ENCODE assay signal across 32 cellular contexts in the genomic region with DNA sequence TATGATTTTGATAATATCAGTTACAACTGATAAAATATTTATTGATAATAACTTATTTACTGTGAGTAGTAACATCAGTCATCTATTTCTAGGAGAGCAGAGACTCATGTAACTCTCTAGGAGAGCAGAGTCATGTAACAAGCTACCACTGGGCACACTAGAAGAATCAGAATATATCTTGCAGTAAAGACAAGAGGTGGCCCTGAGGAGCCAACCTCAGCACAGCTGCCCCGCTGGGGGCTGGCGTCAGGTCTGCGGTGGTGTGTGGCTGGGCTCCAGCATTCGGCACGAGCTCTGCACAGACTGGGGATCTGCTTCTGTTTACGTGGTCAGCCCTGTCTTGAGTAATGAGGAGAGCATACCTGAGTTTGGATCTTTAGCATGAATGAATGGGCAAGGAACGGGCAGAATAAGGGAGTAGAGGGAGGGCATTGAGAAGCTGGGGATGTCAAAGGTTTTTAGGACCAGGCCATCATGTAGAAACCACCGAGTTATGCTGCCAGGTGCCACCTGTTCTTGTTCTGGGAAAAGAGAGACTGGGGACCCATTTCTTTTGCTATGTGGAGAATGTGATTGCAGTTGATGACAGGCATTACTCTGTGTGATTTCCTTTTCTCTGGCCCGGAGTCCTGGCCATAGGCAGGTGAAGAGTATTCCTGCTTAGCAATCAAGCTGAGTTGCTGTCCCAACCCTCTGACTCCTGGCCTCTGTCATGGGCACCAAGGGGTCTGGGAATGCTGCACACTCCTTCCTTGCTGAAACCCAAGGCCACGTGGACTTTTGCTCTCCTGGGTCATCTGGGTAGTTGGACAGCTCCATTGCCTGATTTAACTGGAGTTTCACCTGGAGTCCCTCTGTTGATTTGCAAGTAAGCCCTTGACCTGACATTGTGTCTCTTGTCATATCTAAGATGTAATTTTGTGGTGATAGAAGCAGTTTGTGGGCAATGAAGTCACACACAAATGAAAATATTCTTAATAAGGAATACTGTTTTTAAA. TPM values are rescaled to one million over a fixed set of nuclear protein-coding genes. Genes with fewer than 3 reads are reported as not detected.
"Had no signal": no experiment of that assay in that cellular context is flagged by ENCODE, and none has a peak within 500 bp of the region (broad histone marks: within the 10 kb centered on the region; RNA-seq: fewer than 3 reads in every experiment).

No MANE protein-coding gene starts in this region.

- H3K27ac Mint-ChIP-seq: activated CD4-positive, alpha-beta memory T cell treated with anti-CD3 and anti-CD28 coated beads for 36 hours; activated CD4-positive, alpha-beta T cell treated with anti-CD3 and anti-CD28 coated beads, Interleukin-2, amount 10 ng/mL, durations not matched to agents 24 days and 14 days; activated naive CD4-positive, alpha-beta T cell treated with anti-CD3 and anti-CD28 coated beads, Interleukin-2, amount 10 ng/mL, durations not matched to agents 7 days and 5 days; activated naive CD8-positive, alpha-beta T cell treated with anti-CD3 and anti-CD28 coated beads, Interleukin-2, amount 10 ng/mL, durations not matched to agents 7 days and 5 days; activated T-cell treated with anti-CD3 and anti-CD28 coated beads, Interleukin-2, amount 50 U/mL, for 24 hours; brain; naive B cell; nephron progenitor cell; progenitor cell of endocrine pancreas; stimulated activated naive CD8-positive, alpha-beta T cell treated with anti-CD3 and anti-CD28 coated beads, Interleukin-15, Interleukin-2, amounts not matched to agents 100 ng/mL and 50 ng/mL, for 24 hours had no signal

- H3K79me2 ChIP-seq: hepatocyte had no signal

- ATAC-seq: gastrocnemius medialis, left cardiac atrium, right lobe of liver had no signal

- H3K4me3 ChIP-seq: ascending aorta, cardiac muscle cell, colonic mucosa, gastrocnemius medialis, hepatocyte, ovary, right lobe of liver, thoracic aorta, uterus had no signal

- H3K9me3 ChIP-seq: ascending aorta, colonic mucosa, gastrocnemius medialis, ovary, right lobe of liver, uterus had no signal

- H3K4me1 ChIP-seq: ascending aorta, colonic mucosa, gastrocnemius medialis, right lobe of liver, uterus had no signal

- H3K36me3 ChIP-seq: ascending aorta, cardiac muscle cell, colonic mucosa, gastrocnemius medialis, ovary, right lobe of liver, thoracic aorta, uterus had no signal

- H3K4me3 Mint-ChIP-seq: activated CD4-positive, alpha-beta memory T cell treated with anti-CD3 and anti-CD28 coated beads for 36 hours; activated CD4-positive, alpha-beta T cell treated with anti-CD3 and anti-CD28 coated beads, Interleukin-2, amount 10 ng/mL, durations not matched to agents 24 days and 14 days; activated naive CD4-positive, alpha-beta T cell treated with anti-CD3 and anti-CD28 coated beads, Interleukin-2, amount 10 ng/mL, durations not matched to agents 7 days and 5 days; activated naive CD8-positive, alpha-beta T cell treated with anti-CD3 and anti-CD28 coated beads, Interleukin-2, amount 10 ng/mL, durations not matched to agents 7 days and 5 days; activated T-cell treated with anti-CD3 and anti-CD28 coated beads, Interleukin-2, amount 50 U/mL, for 24 hours; brain; naive B cell; nephron progenitor cell; stimulated activated naive CD8-positive, alpha-beta T cell treated with anti-CD3 and anti-CD28 coated beads, Interleukin-15, Interleukin-2, amounts not matched to agents 100 ng/mL and 50 ng/mL, for 24 hours had no signal

- H2AFZ ChIP-seq: hepatocyte had no signal

- H3K9me3 Mint-ChIP-seq: activated naive CD4-positive, alpha-beta T cell treated with anti-CD3 and anti-CD28 coated beads, Interleukin-2, amount 10 ng/mL, durations not matched to agents 7 days and 5 days; activated naive CD8-positive, alpha-beta T cell treated with anti-CD3 and anti-CD28 coated beads, Interleukin-2, amount 10 ng/mL, durations not matched to agents 7 days and 5 days had no signal

- H3K27ac ChIP-seq: ascending aorta, cardiac muscle cell, colonic mucosa, gastrocnemius medialis, hepatocyte, ovary, right lobe of liver, thoracic aorta, uterus had no signal

- H3K36me3 Mint-ChIP-seq: activated CD4-positive, alpha-beta memory T cell treated with anti-CD3 and anti-CD28 coated beads for 36 hours; activated naive CD4-positive, alpha-beta T cell treated with anti-CD3 and anti-CD28 coated beads, Interleukin-2, amount 10 ng/mL, durations not matched to agents 7 days and 5 days; activated naive CD8-positive, alpha-beta T cell treated with anti-CD3 and anti-CD28 coated beads, Interleukin-2, amount 10 ng/mL, durations not matched to agents 7 days and 5 days; brain; naive B cell had no signal

- H3K4me2 ChIP-seq: hepatocyte had no signal

- H3K27me3 Mint-ChIP-seq: activated CD4-positive, alpha-beta memory T cell treated with anti-CD3 and anti-CD28 coated beads for 36 hours; activated CD4-positive, alpha-beta T cell treated with anti-CD3 and anti-CD28 coated beads, Interleukin-2, amount 10 ng/mL, durations not matched to agents 24 days and 14 days; progenitor cell of endocrine pancreas had no signal

- H3K4me1 Mint-ChIP-seq: activated CD4-positive, alpha-beta T cell treated with anti-CD3 and anti-CD28 coated beads, Interleukin-2, amount 10 ng/mL, durations not matched to agents 24 days and 14 days; activated naive CD4-positive, alpha-beta T cell treated with anti-CD3 and anti-CD28 coated beads, Interleukin-2, amount 10 ng/mL, durations not matched to agents 7 days and 5 days; activated naive CD8-positive, alpha-beta T cell treated with anti-CD3 and anti-CD28 coated beads, Interleukin-2, amount 10 ng/mL, durations not matched to agents 7 days and 5 days; brain; naive B cell; nephron progenitor cell had no signal

- DNase-seq: activated CD4-positive, alpha-beta memory T cell treated with anti-CD3 and anti-CD28 coated beads for 36 hours; activated CD4-positive, alpha-beta T cell treated with anti-CD3 and anti-CD28 coated beads, Interleukin-2, amount 10 ng/mL, durations not matched to agents 24 days and 14 days; activated CD8-positive, alpha-beta memory T cell treated with anti-CD3 and anti-CD28 coated beads, Interleukin-2, amount 50 U/mL, for 48 hours; activated gamma-delta T cell; activated naive CD4-positive, alpha-beta T cell treated with anti-CD3 and anti-CD28 coated beads, Interleukin-2, amount 10 ng/mL, durations not matched to agents 7 days and 5 days; activated naive CD8-positive, alpha-beta T cell treated with anti-CD3 and anti-CD28 coated beads, Interleukin-2, amount 10 ng/mL, durations not matched to agents 7 days and 5 days; activated T-cell treated with anti-CD3 and anti-CD28 coated beads, Interleukin-2, amount 50 U/mL, for 24 hours; cerebellar nuclear complex; colonic mucosa; effector CD8-positive, alpha-beta T cell; gastrocnemius medialis; left cardiac atrium; mammary epithelial cell; naive B cell; nephron progenitor cell; ovary; right lobe of liver; stimulated activated CD4-positive, alpha-beta T cell treated with anti-CD3 and anti-CD28 coated beads, Interleukin-2, amount 100 ng/mL, for 48 hours; trophoblast cell; uterus had no signal

- H3K27me3 ChIP-seq: ascending aorta, cardiac muscle cell, colonic mucosa, gastrocnemius medialis, hepatocyte, ovary, right lobe of liver, uterus had no signal

RNA-seq across cellular contexts. Expression of a gene that starts 50.9 kb away (rescaled TPM):
- total RNA-seq: activated CD4-positive, alpha-beta memory T cell treated with anti-CD3 and anti-CD28 coated beads for 36 hours; activated CD4-positive, alpha-beta T cell treated with anti-CD3 and anti-CD28 coated beads, Interleukin-2, amount 10 ng/mL, durations not matched to agents 24 days and 14 days; activated naive CD8-positive, alpha-beta T cell treated with anti-CD3 and anti-CD28 coated beads, Interleukin-2, amount 10 ng/mL, durations not matched to agents 7 days and 5 days; ascending aorta; cardiac muscle cell; colonic mucosa; dermis microvascular lymphatic vessel endothelial cell; epithelial cell of proximal tubule; gastrocnemius medialis; left cardiac atrium; liver; mucosa of gallbladder; ovary; progenitor cell of endocrine pancreas; right lobe of liver; subcutaneous adipose tissue; thoracic aorta; uterus had no signal
- polyA plus RNA-seq: cardiac muscle cell had no signal
